In genomic region chr15:98896002-98896721, GRCh38 we compare ENCODE assay signal across 1 cellular context.
TF ChIP-seq lines count a peak whose summit lies in the region.

No MANE protein-coding gene starts in this region.

TF ChIP-seq in IMR-90, 13 proteins besides CTCF, POLR2A, EP300 and RAD21 (continued from another document):
- TF ChIP-seq USF2 (IDR thresholded peaks at IDR 0.05; ENCODE audit: low read depth, low read length) (peak; percentile 35), MAZ (IDR thresholded peaks at IDR 0.05; ENCODE audit: borderline replicate concordance, low read depth, low read length) (no peak), CEBPB (IDR thresholded peaks at IDR 0.05; ENCODE audit: low read depth, low read length) (no peak), MXI1 (IDR thresholded peaks at IDR 0.05; ENCODE audit: borderline replicate concordance, low read depth, low read length) (peak; percentile 49; the same call in 1 of the 2 replicates), NFE2L2 (IDR thresholded peaks at IDR 0.05; ENCODE audit: low read depth, low read length) (0 out of 2 replicates have a peak, but pooled peaks have one; percentile 14), RFX5 (IDR thresholded peaks at IDR 0.05; ENCODE audit: low read depth, low read length) (no peak)
